Comparison of ENCODE assay signal across 1 cellular context in genomic region chr3:38454179-38454883, GRCh38.
A peak's percentile ranks its signal among the peaks of the same experiment; 100 is the strongest.
TF ChIP-seq lines count a peak whose summit lies in the region.

No MANE protein-coding gene starts in this region.

TF ChIP-seq in HepG2, 621 proteins besides CTCF, POLR2A, EP300 and RAD21 (continued from another document and continues in another):
- TF ChIP-seq FOXK1 (CRISPR knock-in tag; IDR thresholded peaks at IDR 0.05; ENCODE audit: borderline replicate concordance, low read depth): peak; percentile 19; the same call in 1 of the 2 replicates
- TF ChIP-seq ZXDC (CRISPR knock-in tag; IDR thresholded peaks at IDR 0.05): 0 out of 2 replicates have a peak, but pooled peaks have one; percentile 34
- TF ChIP-seq ONECUT2 (CRISPR knock-in tag; IDR thresholded peaks at IDR 0.05): no peak
- no peak for TF ChIP-seq TFAP4 (IDR thresholded peaks at IDR 0.05; ENCODE audit: borderline replicate concordance, low read depth)
- TF ChIP-seq, protein P1, sequence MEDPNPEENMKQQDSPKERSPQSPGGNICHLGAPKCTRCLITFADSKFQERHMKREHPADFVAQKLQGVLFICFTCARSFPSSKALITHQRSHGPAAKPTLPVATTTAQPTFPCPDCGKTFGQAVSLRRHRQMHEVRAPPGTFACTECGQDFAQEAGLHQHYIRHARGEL (CRISPR knock-in tag; IDR thresholded peaks at IDR 0.05): no peak
- TF ChIP-seq, protein P2, sequence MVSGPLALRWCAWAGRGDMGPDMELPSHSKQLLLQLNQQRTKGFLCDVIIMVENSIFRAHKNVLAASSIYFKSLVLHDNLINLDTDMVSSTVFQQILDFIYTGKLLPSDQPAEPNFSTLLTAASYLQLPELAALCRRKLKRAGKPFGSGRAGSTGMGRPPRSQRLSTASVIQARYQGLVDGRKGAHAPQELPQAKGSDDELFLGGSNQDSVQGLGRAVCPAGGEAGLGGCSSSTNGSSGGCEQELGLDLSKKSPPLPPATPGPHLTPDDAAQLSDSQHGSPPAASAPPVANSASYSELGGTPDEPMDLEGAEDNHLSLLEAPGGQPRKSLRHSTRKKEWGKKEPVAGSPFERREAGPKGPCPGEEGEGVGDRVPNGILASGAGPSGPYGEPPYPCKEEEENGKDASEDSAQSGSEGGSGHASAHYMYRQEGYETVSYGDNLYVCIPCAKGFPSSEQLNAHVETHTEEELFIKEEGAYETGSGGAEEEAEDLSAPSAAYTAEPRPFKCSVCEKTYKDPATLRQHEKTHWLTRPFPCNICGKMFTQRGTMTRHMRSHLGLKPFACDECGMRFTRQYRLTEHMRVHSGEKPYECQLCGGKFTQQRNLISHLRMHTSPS (CRISPR knock-in tag; IDR thresholded peaks at IDR 0.05; ENCODE audit: low read depth): no peak
- TF ChIP-seq MTA3 (CRISPR knock-in tag; IDR thresholded peaks at IDR 0.05): no peak
- TF ChIP-seq MXD4 (CRISPR knock-in tag; IDR thresholded peaks at IDR 0.05): no peak
- no peak for TF ChIP-seq HOXD1 (CRISPR knock-in tag; IDR thresholded peaks at IDR 0.05)
- TF ChIP-seq, protein P3, sequence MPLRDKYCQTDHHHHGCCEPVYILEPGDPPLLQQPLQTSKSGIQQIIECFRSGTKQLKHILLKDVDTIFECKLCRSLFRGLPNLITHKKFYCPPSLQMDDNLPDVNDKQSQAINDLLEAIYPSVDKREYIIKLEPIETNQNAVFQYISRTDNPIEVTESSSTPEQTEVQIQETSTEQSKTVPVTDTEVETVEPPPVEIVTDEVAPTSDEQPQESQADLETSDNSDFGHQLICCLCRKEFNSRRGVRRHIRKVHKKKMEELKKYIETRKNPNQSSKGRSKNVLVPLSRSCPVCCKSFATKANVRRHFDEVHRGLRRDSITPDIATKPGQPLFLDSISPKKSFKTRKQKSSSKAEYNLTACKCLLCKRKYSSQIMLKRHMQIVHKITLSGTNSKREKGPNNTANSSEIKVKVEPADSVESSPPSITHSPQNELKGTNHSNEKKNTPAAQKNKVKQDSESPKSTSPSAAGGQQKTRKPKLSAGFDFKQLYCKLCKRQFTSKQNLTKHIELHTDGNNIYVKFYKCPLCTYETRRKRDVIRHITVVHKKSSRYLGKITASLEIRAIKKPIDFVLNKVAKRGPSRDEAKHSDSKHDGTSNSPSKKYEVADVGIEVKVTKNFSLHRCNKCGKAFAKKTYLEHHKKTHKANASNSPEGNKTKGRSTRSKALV (CRISPR knock-in tag; IDR thresholded peaks at IDR 0.05): no peak; the same call in 1 of the 2 replicates
- TF ChIP-seq MYPOP (CRISPR knock-in tag; IDR thresholded peaks at IDR 0.05): 0 out of 2 replicates have a peak, but pooled peaks have one; percentile 17
- TF ChIP-seq, protein P4, sequence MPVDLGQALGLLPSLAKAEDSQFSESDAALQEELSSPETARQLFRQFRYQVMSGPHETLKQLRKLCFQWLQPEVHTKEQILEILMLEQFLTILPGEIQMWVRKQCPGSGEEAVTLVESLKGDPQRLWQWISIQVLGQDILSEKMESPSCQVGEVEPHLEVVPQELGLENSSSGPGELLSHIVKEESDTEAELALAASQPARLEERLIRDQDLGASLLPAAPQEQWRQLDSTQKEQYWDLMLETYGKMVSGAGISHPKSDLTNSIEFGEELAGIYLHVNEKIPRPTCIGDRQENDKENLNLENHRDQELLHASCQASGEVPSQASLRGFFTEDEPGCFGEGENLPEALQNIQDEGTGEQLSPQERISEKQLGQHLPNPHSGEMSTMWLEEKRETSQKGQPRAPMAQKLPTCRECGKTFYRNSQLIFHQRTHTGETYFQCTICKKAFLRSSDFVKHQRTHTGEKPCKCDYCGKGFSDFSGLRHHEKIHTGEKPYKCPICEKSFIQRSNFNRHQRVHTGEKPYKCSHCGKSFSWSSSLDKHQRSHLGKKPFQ (CRISPR knock-in tag; IDR thresholded peaks at IDR 0.05; ENCODE audit: insufficient replicate concordance): no peak
- 0 out of 2 replicates have a peak, but pooled peaks have one; percentile 14 for TF ChIP-seq IRF9 (CRISPR knock-in tag; IDR thresholded peaks at IDR 0.05; ENCODE audit: borderline replicate concordance)
- no peak for TF ChIP-seq NFE2L1 (CRISPR knock-in tag; IDR thresholded peaks at IDR 0.05; ENCODE audit: borderline replicate concordance)
- TF ChIP-seq GLMP (CRISPR knock-in tag; IDR thresholded peaks at IDR 0.05; ENCODE audit: borderline replicate concordance): no peak
- TF ChIP-seq ZC3H13 (CRISPR knock-in tag; IDR thresholded peaks at IDR 0.05): no peak; the same call in 1 of the 2 replicates
- no peak for TF ChIP-seq ZNF724P (CRISPR knock-in tag; IDR thresholded peaks at IDR 0.05; ENCODE audit: borderline replicate concordance)
- no peak for TF ChIP-seq ZNF253 (CRISPR knock-in tag; IDR thresholded peaks at IDR 0.05; ENCODE audit: borderline replicate concordance)
- no peak for TF ChIP-seq ZSCAN21 (CRISPR knock-in tag; IDR thresholded peaks at IDR 0.05; ENCODE audit: borderline replicate concordance)
- peak; percentile 29; the same call in 1 of the 2 replicates for TF ChIP-seq MEIS1 (CRISPR knock-in tag; IDR thresholded peaks at IDR 0.05; ENCODE audit: borderline replicate concordance)
- TF ChIP-seq KDM6A (CRISPR knock-in tag; IDR thresholded peaks at IDR 0.05; ENCODE audit: low read depth): no peak
- TF ChIP-seq ZNF343 (CRISPR knock-in tag; IDR thresholded peaks at IDR 0.05): 0 out of 2 replicates have a peak, but pooled peaks have one; percentile 22
- TF ChIP-seq ZNF563 (CRISPR knock-in tag; IDR thresholded peaks at IDR 0.05): peak; percentile 66
- TF ChIP-seq HOXA3 (CRISPR knock-in tag; IDR thresholded peaks at IDR 0.05): no peak
- TF ChIP-seq MIER2 (CRISPR knock-in tag; IDR thresholded peaks at IDR 0.05): no peak
- TF ChIP-seq ZBTB49 (CRISPR knock-in tag; IDR thresholded peaks at IDR 0.05; ENCODE audit: borderline replicate concordance): no peak
- TF ChIP-seq NFYB (CRISPR knock-in tag; IDR thresholded peaks at IDR 0.05): no peak
- TF ChIP-seq, protein P5, sequence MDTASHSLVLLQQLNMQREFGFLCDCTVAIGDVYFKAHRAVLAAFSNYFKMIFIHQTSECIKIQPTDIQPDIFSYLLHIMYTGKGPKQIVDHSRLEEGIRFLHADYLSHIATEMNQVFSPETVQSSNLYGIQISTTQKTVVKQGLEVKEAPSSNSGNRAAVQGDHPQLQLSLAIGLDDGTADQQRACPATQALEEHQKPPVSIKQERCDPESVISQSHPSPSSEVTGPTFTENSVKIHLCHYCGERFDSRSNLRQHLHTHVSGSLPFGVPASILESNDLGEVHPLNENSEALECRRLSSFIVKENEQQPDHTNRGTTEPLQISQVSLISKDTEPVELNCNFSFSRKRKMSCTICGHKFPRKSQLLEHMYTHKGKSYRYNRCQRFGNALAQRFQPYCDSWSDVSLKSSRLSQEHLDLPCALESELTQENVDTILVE (CRISPR knock-in tag; IDR thresholded peaks at IDR 0.05): no peak
- TF ChIP-seq ZNF768 (CRISPR knock-in tag; IDR thresholded peaks at IDR 0.05): no peak; the same call in 1 of the 2 replicates
- no peak for TF ChIP-seq EZH2 (conservative IDR thresholded peaks at IDR 0.05; ENCODE audit: low read depth, low read length)
- TF ChIP-seq, protein P6, sequence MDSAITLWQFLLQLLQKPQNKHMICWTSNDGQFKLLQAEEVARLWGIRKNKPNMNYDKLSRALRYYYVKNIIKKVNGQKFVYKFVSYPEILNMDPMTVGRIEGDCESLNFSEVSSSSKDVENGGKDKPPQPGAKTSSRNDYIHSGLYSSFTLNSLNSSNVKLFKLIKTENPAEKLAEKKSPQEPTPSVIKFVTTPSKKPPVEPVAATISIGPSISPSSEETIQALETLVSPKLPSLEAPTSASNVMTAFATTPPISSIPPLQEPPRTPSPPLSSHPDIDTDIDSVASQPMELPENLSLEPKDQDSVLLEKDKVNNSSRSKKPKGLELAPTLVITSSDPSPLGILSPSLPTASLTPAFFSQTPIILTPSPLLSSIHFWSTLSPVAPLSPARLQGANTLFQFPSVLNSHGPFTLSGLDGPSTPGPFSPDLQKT (CRISPR knock-in tag; IDR thresholded peaks at IDR 0.05; ENCODE audit: borderline replicate concordance): no peak
- no peak for TF ChIP-seq THAP11 (CRISPR knock-in tag; IDR thresholded peaks at IDR 0.05)
- TF ChIP-seq DMAP1 (CRISPR knock-in tag; IDR thresholded peaks at IDR 0.05): no peak
- no peak for TF ChIP-seq CENPX (CRISPR knock-in tag; IDR thresholded peaks at IDR 0.05)
- no peak for TF ChIP-seq HCFC1 (IDR thresholded peaks at IDR 0.05; ENCODE audit: low read depth, low read length)
- TF ChIP-seq PLRG1 (conservative IDR thresholded peaks at IDR 0.05): no peak
- TF ChIP-seq ZNF549 (CRISPR knock-in tag; IDR thresholded peaks at IDR 0.05): no peak
- no peak; the same call in 1 of the 2 replicates for TF ChIP-seq ZSCAN25 (CRISPR knock-in tag; IDR thresholded peaks at IDR 0.05)
- TF ChIP-seq ARNTL (CRISPR knock-in tag; IDR thresholded peaks at IDR 0.05): no peak
- TF ChIP-seq ZNF17 (CRISPR knock-in tag; IDR thresholded peaks at IDR 0.05): no peak
- TF ChIP-seq ZNF235 (CRISPR knock-in tag; IDR thresholded peaks at IDR 0.05; ENCODE audit: borderline replicate concordance): no peak
- no peak for TF ChIP-seq NFIC (IDR thresholded peaks at IDR 0.05; ENCODE audit: low read length)
- no peak for TF ChIP-seq BRCA1 (CRISPR knock-in tag; IDR thresholded peaks at IDR 0.05)
- TF ChIP-seq, protein P7, sequence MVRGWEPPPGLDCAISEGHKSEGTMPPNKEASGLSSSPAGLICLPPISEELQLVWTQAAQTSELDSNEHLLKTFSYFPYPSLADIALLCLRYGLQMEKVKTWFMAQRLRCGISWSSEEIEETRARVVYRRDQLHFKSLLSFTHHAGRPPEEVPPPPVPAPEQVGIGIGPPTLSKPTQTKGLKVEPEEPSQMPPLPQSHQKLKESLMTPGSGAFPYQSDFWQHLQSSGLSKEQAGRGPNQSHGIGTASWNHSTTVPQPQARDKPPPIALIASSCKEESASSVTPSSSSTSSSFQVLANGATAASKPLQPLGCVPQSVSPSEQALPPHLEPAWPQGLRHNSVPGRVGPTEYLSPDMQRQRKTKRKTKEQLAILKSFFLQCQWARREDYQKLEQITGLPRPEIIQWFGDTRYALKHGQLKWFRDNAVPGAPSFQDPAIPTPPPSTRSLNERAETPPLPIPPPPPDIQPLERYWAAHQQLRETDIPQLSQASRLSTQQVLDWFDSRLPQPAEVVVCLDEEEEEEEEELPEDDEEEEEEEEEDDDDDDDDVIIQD (CRISPR knock-in tag; IDR thresholded peaks at IDR 0.05; ENCODE audit: low read depth): no peak
